ENCODE assay signal across 11 cellular contexts in genomic region chr19:51289635-51290034, GRCh38. TPM values are rescaled to one million over a fixed set of nuclear protein-coding genes. Genes with fewer than 3 reads are reported as not detected.
"Had no signal": no experiment of that assay in that cellular context is flagged by ENCODE, and none has a peak within 500 bp of the region (broad histone marks: within the 10 kb centered on the region; RNA-seq: fewer than 3 reads in every experiment).

No MANE protein-coding gene starts in this region.

- H3K36me3 ChIP-seq: HAP-1 had no signal

- H3K4me1 ChIP-seq: HAP-1 had no signal

- ATAC-seq: GM23338, HCT116 had no signal

- H3K27ac ChIP-seq: GM23248 had no signal

- DNase-seq: GM23248, GOT3, H7, H9, HCEC 1CT, HFFc6 had no signal

- H3K4me2 ChIP-seq: GM23338 had no signal

- FAIRE-seq: H1, H54 had no signal

- H2AFZ ChIP-seq: GM23248, GM23338 had no signal

- H3K9ac ChIP-seq: GM23248 had no signal

- H3K9me3 ChIP-seq: HAP-1 had no signal

- H3K4me3 ChIP-seq: GM23248, GM23338, HAP-1 had no signal

RNA-seq across cellular contexts. Expression of gene IGLON5, which starts 21.8 kb away (rescaled TPM):
- total RNA-seq: GM23248, HFFc6 had no signal
- polyA plus RNA-seq: GM23248 had no signal

RNA-seq across cellular contexts. Expression of gene SIGLECL1, which starts 38.8 kb away (rescaled TPM):
- total RNA-seq: GM23248, GM23338, H1, H7, H9, HFFc6 had no signal
- polyA plus RNA-seq: GM23248, GM23338, H1 had no signal
